10 cellular contexts compared by ENCODE assay signal in genomic region chr11:73331138-73331916, GRCh38. TPM values are rescaled to one million over a fixed set of nuclear protein-coding genes. Genes with fewer than 3 reads are reported as not detected.
DNase-seq lines count a peak whose midpoint lies in the region; ATAC-seq and TF ChIP-seq lines count a peak whose summit lies in the region.
"Had no signal": no experiment of that assay in that cellular context is flagged by ENCODE, and none has a peak within 500 bp of the region (broad histone marks: within the 10 kb centered on the region; RNA-seq: fewer than 3 reads in every experiment).

No MANE protein-coding gene starts in this region.

- peak overlapping the region; percentile 47 for H3K27ac Mint-ChIP-seq in dendritic cell treated with granulocyte-macrophage colony-stimulating factor and Interleukin-4, amounts not matched to agents 40 ng/mL and 50 ng/mL, for 4 days
- no peak overlapping the region for H3K27ac Mint-ChIP-seq in activated CD4-positive, alpha-beta memory T cell treated with anti-CD3 and anti-CD28 coated beads for 36 hours
- no peak overlapping the region for H3K27ac Mint-ChIP-seq in CD4-positive, alpha-beta T cell

- no peak for TF ChIP-seq RAD21 in liver (IDR thresholded peaks at IDR 0.05)

- no peak overlapping the region for H3K4me3 Mint-ChIP-seq in dendritic cell treated with granulocyte-macrophage colony-stimulating factor and Interleukin-4, amounts not matched to agents 40 ng/mL and 50 ng/mL, for 4 days
- H3K4me3 Mint-ChIP-seq in activated CD4-positive, alpha-beta memory T cell treated with anti-CD3 and anti-CD28 coated beads for 36 hours, result no peak overlapping the region
- no peak overlapping the region for H3K4me3 Mint-ChIP-seq in CD4-positive, alpha-beta T cell

- ATAC-seq in HG03442 (IDR thresholded peaks at IDR 0.05; ENCODE audit: unreplicated experiment), result no peak
- ATAC-seq in CD4-positive, alpha-beta T cell (ENCODE audit: poor library complexity), result no peak

- no peaks in the 10 kb centered on the region for H3K36me3 ChIP-seq in liver (ENCODE audit: control insufficient read depth in 4 of 4, insufficient read depth in 3 of 4, low read depth in 1 of 4, low read length in 3 of 4)
- no peaks in the 10 kb centered on the region for H3K36me3 ChIP-seq in testis (ENCODE audit: low read depth, missing control alignments)

- intact Hi-C loops in dendritic cell treated with granulocyte-macrophage colony-stimulating factor and Interleukin-4, amounts not matched to agents 40 ng/mL and 50 ng/mL, for 4 days (cut with micrococcal nuclease), result no loop called here
- intact Hi-C loops in testis (cut with DNase I; ENCODE audit: low total_unique reads), result no loop called here
- intact Hi-C loops in activated CD4-positive, alpha-beta memory T cell treated with anti-CD3 and anti-CD28 coated beads for 36 hours (cut with micrococcal nuclease), result no loop called here
- intact Hi-C loops in CD4-positive, alpha-beta T cell (cut with DNase I, micrococcal nuclease), result no loop called here

- peak; percentile 44 for DNase-seq in M059J (ENCODE audit: low read depth)
- no peak for DNase-seq in testis
- DNase-seq in activated CD4-positive, alpha-beta memory T cell treated with anti-CD3 and anti-CD28 coated beads for 36 hours, result no peak
- DNase-seq in mucosa of gallbladder (ENCODE audit: low spot score), result no peak
- no peak for DNase-seq in CD4-positive, alpha-beta T cell
- DNase-seq: activated CD8-positive, alpha-beta memory T cell treated with anti-CD3 and anti-CD28 coated beads for 24 hours had no signal

- no peaks in the 10 kb centered on the region for H3K9me3 Mint-ChIP-seq in dendritic cell treated with granulocyte-macrophage colony-stimulating factor and Interleukin-4, amounts not matched to agents 40 ng/mL and 50 ng/mL, for 4 days
- H3K9me3 Mint-ChIP-seq in activated CD4-positive, alpha-beta memory T cell treated with anti-CD3 and anti-CD28 coated beads for 36 hours, result no peaks in the 10 kb centered on the region
- H3K9me3 Mint-ChIP-seq in CD4-positive, alpha-beta T cell, result no peaks in the 10 kb centered on the region

- H3K9me3 ChIP-seq in liver (ENCODE audit: control insufficient read depth in 4 of 4, low read length in 3 of 4), result no peaks in the 10 kb centered on the region
- H3K9me3 ChIP-seq in testis, result no peaks in the 10 kb centered on the region
- no peaks in the 10 kb centered on the region for H3K9me3 ChIP-seq in CD4-positive, alpha-beta T cell (ENCODE audit: control insufficient read depth, low read length)
- H3K9me3 ChIP-seq: SJSA1 had no signal

- H3K36me3 Mint-ChIP-seq in dendritic cell treated with granulocyte-macrophage colony-stimulating factor and Interleukin-4, amounts not matched to agents 40 ng/mL and 50 ng/mL, for 4 days (ENCODE audit: low read depth), result no peaks in the 10 kb centered on the region
- H3K36me3 Mint-ChIP-seq in activated CD4-positive, alpha-beta memory T cell treated with anti-CD3 and anti-CD28 coated beads for 36 hours, result no peaks in the 10 kb centered on the region
- no peaks in the 10 kb centered on the region for H3K36me3 Mint-ChIP-seq in CD4-positive, alpha-beta T cell (ENCODE audit: low read depth)

- H3K27me3 ChIP-seq in liver (ENCODE audit: control insufficient read depth in 4 of 4, insufficient read depth in 4 of 4, low read length in 3 of 4) (no peaks in the 10 kb centered on the region), testis (no peaks in the 10 kb centered on the region)
- H3K27me3 ChIP-seq in CD4-positive, alpha-beta T cell (ENCODE audit: control insufficient read depth, insufficient read depth, low read length), result no peaks in the 10 kb centered on the region
- H3K27me3 ChIP-seq: SJSA1 had no signal

- H3K9ac ChIP-seq in liver (ENCODE audit: low read depth in 1 of 2, low read length in 2 of 2), result no peak overlapping the region

- H3K4me1 ChIP-seq in liver (ENCODE audit: control insufficient read depth in 4 of 4, insufficient read depth in 4 of 4, low read length in 3 of 4) (peaks cover 0 to 9% (median 0%) of the 10 kb centered on the region in 4 donors), testis (peaks cover 55% of the 10 kb centered on the region)

- H3K27me3 Mint-ChIP-seq in dendritic cell treated with granulocyte-macrophage colony-stimulating factor and Interleukin-4, amounts not matched to agents 40 ng/mL and 50 ng/mL, for 4 days, result peaks cover 6% of the 10 kb centered on the region
- H3K27me3 Mint-ChIP-seq in activated CD4-positive, alpha-beta memory T cell treated with anti-CD3 and anti-CD28 coated beads for 36 hours, result no peaks in the 10 kb centered on the region
- no peaks in the 10 kb centered on the region for H3K27me3 Mint-ChIP-seq in CD4-positive, alpha-beta T cell

- H3K4me3 ChIP-seq in liver (ENCODE audit: low read depth in 1 of 3, low read length in 3 of 3) (no peak overlapping the region), testis (no peak overlapping the region)
- H3K4me3 ChIP-seq: SJSA1 had no signal

- POLR2A ChIA-PET in activated CD4-positive, alpha-beta memory T cell treated with anti-CD3 and anti-CD28 coated beads for 36 hours (lab: Charles Lee), result interaction anchor here (0.6 to 0.8 kb wide), 2 partner anchors 12 to 85 kb away, joined by 3 read pairs; no protein-coding TSS in a partner anchor
- POLR2A ChIA-PET in CD4-positive, alpha-beta T cell (lab: Charles Lee), result no interaction called here

- WGBS in liver, result 45% methylated on average over 4 of the region's 4 CpGs
- 31 to 68% methylated on average over 4 of the region's 4 CpGs for WGBS in testis, 2 donors

- CTCF ChIA-PET in activated CD4-positive, alpha-beta memory T cell treated with anti-CD3 and anti-CD28 coated beads for 36 hours (lab: Charles Lee), result interaction anchor here (1.2 kb wide), 2 partner anchors 25 to 29 kb away, joined by 3 to 4 read pairs; no protein-coding TSS in a partner anchor
- CTCF ChIA-PET in CD4-positive, alpha-beta T cell (lab: Charles Lee), result no interaction called here

- H3K27ac ChIP-seq in liver (ENCODE audit: low read depth in 1 of 2, low read length in 2 of 2) (peak overlapping the region; percentile 20 to 25), testis (peak overlapping the region; percentile 68 to 72)
- H3K27ac ChIP-seq in CD4-positive, alpha-beta T cell (ENCODE audit: low read depth, low read length), result no peak overlapping the region
- H3K27ac ChIP-seq: SJSA1 had no signal

- peaks cover 29% of the 10 kb centered on the region for H3K4me1 Mint-ChIP-seq in dendritic cell treated with granulocyte-macrophage colony-stimulating factor and Interleukin-4, amounts not matched to agents 40 ng/mL and 50 ng/mL, for 4 days (ENCODE audit: low read depth)
- H3K4me1 Mint-ChIP-seq in activated CD4-positive, alpha-beta memory T cell treated with anti-CD3 and anti-CD28 coated beads for 36 hours (ENCODE audit: low read depth), result no peaks in the 10 kb centered on the region
- H3K4me1 Mint-ChIP-seq in CD4-positive, alpha-beta T cell (ENCODE audit: low read depth), result no peaks in the 10 kb centered on the region

- TF ChIP-seq CTCF in liver (IDR thresholded peaks at IDR 0.05; ENCODE audit: low read depth, low read length, missing input control) (no peak), testis (IDR thresholded peaks at IDR 0.05) (no peak)
- no peak for TF ChIP-seq CTCF in CD4-positive, alpha-beta T cell (IDR thresholded peaks at IDR 0.05)

- TF ChIP-seq POLR2A in testis (IDR thresholded peaks at IDR 0.05), result no peak

TF ChIP-seq in liver, 16 proteins besides CTCF, POLR2A, EP300 and RAD21 (continues in another document):
- TF ChIP-seq JUND (IDR thresholded peaks at IDR 0.05) (no peak), NR2F2 (IDR thresholded peaks at IDR 0.05) (no peak), SP1 (IDR thresholded peaks at IDR 0.05) (no peak), HNF4A (conservative IDR thresholded peaks at IDR 0.05) (no peak), FOXA1 (IDR thresholded peaks at IDR 0.05) (no peak), EGR1 (IDR thresholded peaks at IDR 0.05; ENCODE audit: low read depth in 2 of 2) (no peak), ZBTB33 (IDR thresholded peaks at IDR 0.05) (no peak), YY1 (IDR thresholded peaks at IDR 0.05) (no peak), RXRA (IDR thresholded peaks at IDR 0.05) (no peak)

RNA-seq across cellular contexts. Expression of gene ARHGEF17, which starts 23.3 kb away (rescaled TPM):
- total RNA-seq in M059J (2014; rRNA removed; shearing (Covaris generic)), result 6.0 and 17.5 TPM in 2 replicates
- total RNA-seq in liver, result 10 to 100 TPM in 1 of 2 donors, 1 to 10 TPM in 1; 7.7 to 12.6 TPM
- 1 to 10 TPM; 2.6 to 3.8 TPM for polyA plus RNA-seq in liver
- total RNA-seq in testis, result 10 to 100 TPM; 50.1 to 58.5 TPM
- polyA plus RNA-seq in testis (ENCODE audit: insufficient read depth, low read depth, low replicate concordance), result 29.4 TPM
- under 1 TPM in 1 of 2 experiments, not detected in 1; 0.07 TPM for total RNA-seq in activated CD4-positive, alpha-beta memory T cell treated with anti-CD3 and anti-CD28 coated beads for 36 hours
- 69.2 TPM for total RNA-seq in mucosa of gallbladder
- not detected for total RNA-seq in CD4-positive, alpha-beta T cell

RNA-seq across cellular contexts. Expression of gene RELT, which starts 44.9 kb away (rescaled TPM):
- total RNA-seq in M059J (2014; rRNA removed; shearing (Covaris generic)), result 6.6 and 10.8 TPM in 2 replicates
- total RNA-seq in liver (1 to 10 TPM; 3.3 to 8.0 TPM), testis (1 to 10 TPM; 8.4 to 8.6 TPM), mucosa of gallbladder (5.9 TPM)
- polyA plus RNA-seq in liver (1 to 10 TPM in 1 of 2 donors, under 1 TPM in 1; 0.21 to 1.3 TPM), testis (ENCODE audit: insufficient read depth, low read depth, low replicate concordance) (6.2 TPM)
- total RNA-seq in activated CD4-positive, alpha-beta memory T cell treated with anti-CD3 and anti-CD28 coated beads for 36 hours, result 10 to 100 TPM; 18.5 to 18.9 TPM
- 100 to 1,000 TPM; 107 to 114 TPM for total RNA-seq in CD4-positive, alpha-beta T cell

RNA-seq across cellular contexts. Expression of gene P2RY6, which starts 59.2 kb away (rescaled TPM):
- total RNA-seq in M059J (2014; rRNA removed; shearing (Covaris generic)), result 3.3 and 5.6 TPM in 2 replicates
- total RNA-seq in liver, result under 1 TPM; 0.59 to 0.98 TPM
- polyA plus RNA-seq in liver, result 1 to 10 TPM in 1 of 2 donors, under 1 TPM in 1; 0.21 to 1.3 TPM
- total RNA-seq in testis, result under 1 TPM; 0.25 to 0.47 TPM
- 2.7 TPM for polyA plus RNA-seq in testis (ENCODE audit: insufficient read depth, low read depth, low replicate concordance)
- total RNA-seq in activated CD4-positive, alpha-beta memory T cell treated with anti-CD3 and anti-CD28 coated beads for 36 hours, result not detected
- 2.9 TPM for total RNA-seq in mucosa of gallbladder
- total RNA-seq in CD4-positive, alpha-beta T cell, result not detected
- total RNA-seq: SJSA1 had no signal
